8 cellular contexts compared by ENCODE assay signal in genomic region chr2:28423856-28424605, GRCh38. TPM values are rescaled to one million over a fixed set of nuclear protein-coding genes. Genes with fewer than 3 reads are reported as not detected.
DNase-seq lines count a peak whose midpoint lies in the region; ATAC-seq lines count a peak whose summit lies in the region.

No MANE protein-coding gene starts in this region.

- peak; percentile 77 for ATAC-seq in activated CD8-positive, alpha-beta memory T cell treated with anti-CD3 and anti-CD28 coated beads, Interleukin-2, amount 10 ng/mL, durations not matched to agents 7 days and 5 days

- CTCF ChIA-PET in activated CD8-positive, alpha-beta memory T cell treated with anti-CD3 and anti-CD28 coated beads, Interleukin-2, amount 10 ng/mL, durations not matched to agents 7 days and 5 days (lab: Charles Lee): interaction anchor here (1.1 to 2.3 kb wide), 5 partner anchors 7 to 29 kb away, joined by 3 to 8 read pairs (median 3); no protein-coding TSS in a partner anchor

- H3K4me1 Mint-ChIP-seq in activated CD8-positive, alpha-beta memory T cell treated with anti-CD3 and anti-CD28 coated beads, Interleukin-2, amount 10 ng/mL, durations not matched to agents 7 days and 5 days: peaks cover 71% of the 10 kb centered on the region
- peaks cover 42% of the 10 kb centered on the region for H3K4me1 Mint-ChIP-seq in T-helper 1 cell treated with Interleukin-12 subunit alpha and Interleukin-12 subunit beta and Interleukin-4 antibody, amounts not matched to agents 30 μg/mL and 1 μg/mL, for 36 hours (ENCODE audit: low read depth)
- H3K4me1 Mint-ChIP-seq in stimulated activated naive CD8-positive, alpha-beta T cell treated with anti-CD3 and anti-CD28 coated beads, Interleukin-15, Interleukin-2, amounts not matched to agents 100 ng/mL and 50 ng/mL, for 24 hours (ENCODE audit: low read depth): peaks cover 57% of the 10 kb centered on the region

- H3K36me3 Mint-ChIP-seq in activated CD8-positive, alpha-beta memory T cell treated with anti-CD3 and anti-CD28 coated beads, Interleukin-2, amount 10 ng/mL, durations not matched to agents 7 days and 5 days: peaks cover 5% of the 10 kb centered on the region
- peaks cover 2% of the 10 kb centered on the region for H3K36me3 Mint-ChIP-seq in T-helper 1 cell treated with Interleukin-12 subunit alpha and Interleukin-12 subunit beta and Interleukin-4 antibody, amounts not matched to agents 30 μg/mL and 1 μg/mL, for 36 hours (ENCODE audit: low read depth)
- H3K36me3 Mint-ChIP-seq in stimulated activated naive CD8-positive, alpha-beta T cell treated with anti-CD3 and anti-CD28 coated beads, Interleukin-15, Interleukin-2, amounts not matched to agents 100 ng/mL and 50 ng/mL, for 24 hours (ENCODE audit: low read depth): peaks cover 5% of the 10 kb centered on the region

- DNase-seq in activated CD8-positive, alpha-beta memory T cell treated with anti-CD3 and anti-CD28 coated beads, Interleukin-2, amount 10 ng/mL, durations not matched to agents 7 days and 5 days: peak; percentile 75
- no peak for DNase-seq in activated CD8-positive, alpha-beta memory T cell treated with anti-CD3 and anti-CD28 coated beads, Interleukin-2, amount 50 U/mL, for 4 hours
- DNase-seq in globus pallidus (ENCODE audit: low spot score) (peak; percentile 16), NCI-H1436 treated with DMSO at 0.1 percent for 48 hours (lab: John Stamatoyannopoulos, UW) (no peak), dedifferentiated amniotic fluid mesenchymal stem cell (ENCODE audit: extremely low spot score) (no peak), T-helper 9 cell (no peak)

- no peaks in the 10 kb centered on the region for H3K27me3 Mint-ChIP-seq in activated CD8-positive, alpha-beta memory T cell treated with anti-CD3 and anti-CD28 coated beads, Interleukin-2, amount 10 ng/mL, durations not matched to agents 7 days and 5 days
- no peaks in the 10 kb centered on the region for H3K27me3 Mint-ChIP-seq in T-helper 1 cell treated with Interleukin-12 subunit alpha and Interleukin-12 subunit beta and Interleukin-4 antibody, amounts not matched to agents 30 μg/mL and 1 μg/mL, for 36 hours (ENCODE audit: low read depth)
- no peaks in the 10 kb centered on the region for H3K27me3 Mint-ChIP-seq in stimulated activated naive CD8-positive, alpha-beta T cell treated with anti-CD3 and anti-CD28 coated beads, Interleukin-15, Interleukin-2, amounts not matched to agents 100 ng/mL and 50 ng/mL, for 24 hours

- H3K4me3 Mint-ChIP-seq in activated CD8-positive, alpha-beta memory T cell treated with anti-CD3 and anti-CD28 coated beads, Interleukin-2, amount 10 ng/mL, durations not matched to agents 7 days and 5 days: peak overlapping the region; percentile 54
- H3K4me3 Mint-ChIP-seq in T-helper 1 cell treated with Interleukin-12 subunit alpha and Interleukin-12 subunit beta and Interleukin-4 antibody, amounts not matched to agents 30 μg/mL and 1 μg/mL, for 36 hours: peak overlapping the region; percentile 62
- peak overlapping the region; percentile 46 for H3K4me3 Mint-ChIP-seq in stimulated activated naive CD8-positive, alpha-beta T cell treated with anti-CD3 and anti-CD28 coated beads, Interleukin-15, Interleukin-2, amounts not matched to agents 100 ng/mL and 50 ng/mL, for 24 hours

- peak overlapping the region; percentile 93 for H3K27ac Mint-ChIP-seq in activated CD8-positive, alpha-beta memory T cell treated with anti-CD3 and anti-CD28 coated beads, Interleukin-2, amount 10 ng/mL, durations not matched to agents 7 days and 5 days
- H3K27ac Mint-ChIP-seq in T-helper 1 cell treated with Interleukin-12 subunit alpha and Interleukin-12 subunit beta and Interleukin-4 antibody, amounts not matched to agents 30 μg/mL and 1 μg/mL, for 36 hours: peak overlapping the region; percentile 84
- H3K27ac Mint-ChIP-seq in stimulated activated naive CD8-positive, alpha-beta T cell treated with anti-CD3 and anti-CD28 coated beads, Interleukin-15, Interleukin-2, amounts not matched to agents 100 ng/mL and 50 ng/mL, for 24 hours: peak overlapping the region; percentile 87

- no peaks in the 10 kb centered on the region for H3K9me3 Mint-ChIP-seq in activated CD8-positive, alpha-beta memory T cell treated with anti-CD3 and anti-CD28 coated beads, Interleukin-2, amount 10 ng/mL, durations not matched to agents 7 days and 5 days (ENCODE audit: low read depth)
- H3K9me3 Mint-ChIP-seq in T-helper 1 cell treated with Interleukin-12 subunit alpha and Interleukin-12 subunit beta and Interleukin-4 antibody, amounts not matched to agents 30 μg/mL and 1 μg/mL, for 36 hours: no peaks in the 10 kb centered on the region
- H3K9me3 Mint-ChIP-seq in stimulated activated naive CD8-positive, alpha-beta T cell treated with anti-CD3 and anti-CD28 coated beads, Interleukin-15, Interleukin-2, amounts not matched to agents 100 ng/mL and 50 ng/mL, for 24 hours: no peaks in the 10 kb centered on the region

RNA-seq across cellular contexts. Expression of gene FOSL2, which starts 31.4 kb away (rescaled TPM):
- 10 to 100 TPM; 56.2 to 75.7 TPM for total RNA-seq in activated CD8-positive, alpha-beta memory T cell treated with anti-CD3 and anti-CD28 coated beads, Interleukin-2, amount 10 ng/mL, durations not matched to agents 7 days and 5 days

Comparison
In these comparisons a context has a peak if more than half of its experiments do, and no peak if none do; other contexts are left out.
1. DNase-seq: peak in activated CD8-positive, alpha-beta memory T cell treated with anti-CD3 and anti-CD28 coated beads, Interleukin-2, amount 10 ng/mL, durations not matched to agents 7 days and 5 days (single experiment) and globus pallidus (single experiment); none in activated CD8-positive, alpha-beta memory T cell treated with anti-CD3 and anti-CD28 coated beads, Interleukin-2, amount 50 U/mL, for 4 hours (single experiment), NCI-H1436 treated with DMSO at 0.1 percent for 48 hours (single experiment), dedifferentiated amniotic fluid mesenchymal stem cell (single experiment) and T-helper 9 cell (single experiment).
2. Peak in every context shown above with its lines, with median percentiles within 50 percentile points of each other: H3K27ac Mint-ChIP-seq and H3K4me3 Mint-ChIP-seq.